In genomic region chr15:58267026-58267425, GRCh38 we compare ENCODE assay signal across 21 cellular contexts.
"Had no signal": no experiment of that assay in that cellular context is flagged by ENCODE, and none has a peak within 500 bp of the region (broad histone marks: within the 10 kb centered on the region; RNA-seq: fewer than 3 reads in every experiment).

No MANE protein-coding gene starts in this region.

- H3K36me3 ChIP-seq: cardiac muscle cell, SJCRH30 had no signal

- H3K9me3 ChIP-seq: SK-N-SH had no signal

- H3K27me3 ChIP-seq: cardiac muscle cell, SJCRH30 had no signal

- H3K4me3 ChIP-seq: cardiac muscle cell, SJCRH30 had no signal

- DNase-seq: activated CD4-positive, alpha-beta memory T cell treated with anti-CD3 and anti-CD28 coated beads for 36 hours; activated CD4-positive, alpha-beta T cell treated with anti-CD3 and anti-CD28 coated beads, Interleukin-2, amount 10 ng/mL, durations not matched to agents 24 days and 14 days; activated CD4-positive, CD25-positive, alpha-beta regulatory T cell treated with anti-CD3 and anti-CD28 coated beads, Interleukin-2, amount 50 U/mL, for 72 hours; activated CD8-positive, alpha-beta memory T cell treated with anti-CD3 and anti-CD28 coated beads for 24 hours; activated gamma-delta T cell; activated naive CD4-positive, alpha-beta T cell treated with anti-CD3 and anti-CD28 coated beads for 36 hours; activated T-cell treated with anti-CD3 and anti-CD28 coated beads, Interleukin-2, amount 50 U/mL, for 48 hours; amygdala; IMR-90; Kasumi-1; KBM-7; NCI-H1092; NCI-H1417; NCI-H1930; NCI-H2171; NCI-H2227 treated with DMSO at 0.1 percent for 48 hours; NCI-H526; OCI-M1; SJCRH30; SK-N-SH had no signal

- H3K9ac ChIP-seq: SK-N-SH had no signal

- H3K4me2 ChIP-seq: SK-N-SH had no signal

- H3K27ac ChIP-seq: cardiac muscle cell, SJCRH30 had no signal
